Comparison of ENCODE assay signal across 27 cellular contexts in the genomic region with DNA sequence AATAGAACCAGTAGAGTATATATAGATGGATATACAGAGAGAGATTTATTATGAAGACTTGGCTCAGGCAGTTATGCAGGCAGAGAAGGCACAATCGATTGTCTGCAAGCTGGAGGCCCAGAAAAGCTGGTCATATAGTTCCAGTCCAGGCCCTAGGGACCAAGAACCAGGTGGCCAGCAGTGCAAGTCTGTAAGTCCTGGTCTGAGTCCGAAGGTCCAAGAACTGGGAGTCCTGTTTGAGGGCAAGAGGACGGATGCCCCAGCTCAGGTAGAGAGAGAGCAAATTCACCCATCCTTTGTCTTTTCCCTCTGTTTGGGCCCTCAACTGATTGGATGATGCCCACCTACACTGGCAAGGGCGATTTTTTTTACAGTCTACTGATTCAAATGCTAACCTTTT.
"Had no signal": no experiment of that assay in that cellular context is flagged by ENCODE, and none has a peak within 500 bp of the region (broad histone marks: within the 10 kb centered on the region; RNA-seq: fewer than 3 reads in every experiment).

No MANE protein-coding gene starts in this region.

- H3K27ac ChIP-seq: stomach, suprapubic skin, testis, thoracic aorta, thyroid gland, tibial artery, tibial nerve, transverse colon, upper lobe of left lung, upper lobe of right lung, uterus, vagina had no signal

- ATAC-seq: stimulated activated effector memory CD8-positive, alpha-beta T cell treated with anti-CD3 and anti-CD28 coated beads, Interleukin-12 subunit alpha, Interleukin-12 subunit beta, amount 100 ng/mL, for 72 hours; stimulated activated memory B cell treated with anti-CD40 and anti-IgM and Interleukin-4, amounts not matched to agents 10 μg/mL and 1 μg/mL and 100 μg/mL, for 72 hours; stimulated activated naive B cell treated with anti-CD40 and anti-IgM and Interleukin-4, amounts not matched to agents 10 μg/mL and 1 μg/mL and 100 μg/mL, for 72 hours; stimulated activated naive CD8-positive, alpha-beta T cell treated with anti-CD3 and anti-CD28 coated beads, Interleukin-15, amount 100 ng/mL, for 72 hours; stimulated activated naive CD8-positive, alpha-beta T cell treated with anti-CD3 and anti-CD28 coated beads, Interleukin-15, Interleukin-2, amounts not matched to agents 100 U/mL and 50 U/mL, for 24 hours; upper lobe of right lung had no signal

- H3K9me3 ChIP-seq: testis, thyroid gland had no signal

- H3K4me1 ChIP-seq: suprapubic skin, testis, tibial artery, tibial nerve, transverse colon, upper lobe of left lung, upper lobe of right lung, uterus, vagina had no signal

- H3K4me3 ChIP-seq: stomach, suprapubic skin, testis, thoracic aorta, thyroid gland, tibial artery, tibial nerve, transverse colon, upper lobe of left lung, upper lobe of right lung, uterus, vagina had no signal

- H3K36me3 ChIP-seq: suprapubic skin, thoracic aorta, thyroid gland, transverse colon, upper lobe of left lung, upper lobe of right lung, uterus, vagina had no signal

- DNase-seq: stimulated activated CD4-positive, alpha-beta T cell treated with anti-CD3 and anti-CD28 coated beads, Interleukin-2, amount 100 ng/mL, for 48 hours; stimulated activated CD4-positive, alpha-beta T cell treated with anti-CD3 and anti-CD28 coated beads, Interleukin-4, amount 100 ng/mL, for 1 hour; stimulated activated CD4-positive, alpha-beta T cell treated with anti-CD3 and anti-CD28 coated beads, Interleukin-4, amount 100 ng/mL, for 24 hours; stimulated activated CD4-positive, alpha-beta T cell treated with anti-CD3 and anti-CD28 coated beads, Interleukin-4, amount 100 ng/mL, for 4 hours; stimulated activated CD8-positive, alpha-beta memory T cell treated with anti-CD3 and anti-CD28 coated beads, Interleukin-4, amount 100 ng/mL, for 48 hours; stimulated activated naive B cell treated with anti-CD40 and anti-IgM and Interleukin-4, amounts not matched to agents 10 μg/mL and 1 μg/mL and 100 μg/mL, for 72 hours; stimulated activated naive CD4-positive, alpha-beta T cell; stimulated activated naive CD4-positive, alpha-beta T cell treated with Interleukin-2 at 50 U/mL for 16 hours; stimulated activated naive CD8-positive, alpha-beta T cell treated with anti-CD3 and anti-CD28 coated beads, Interleukin-15, amount 100 ng/mL, for 72 hours; stimulated activated naive CD8-positive, alpha-beta T cell treated with anti-CD3 and anti-CD28 coated beads, Interleukin-15, Interleukin-2, amounts not matched to agents 100 U/mL and 50 U/mL, for 24 hours; stomach; substantia nigra; testis; thyroid gland; tibial artery; transverse colon; trophoblast cell; upper lobe of left lung; upper lobe of right lung; uterus had no signal

- H3K27me3 ChIP-seq: stomach, suprapubic skin, testis, thyroid gland, tibial artery, tibial nerve, transverse colon, upper lobe of left lung, upper lobe of right lung, uterus, vagina had no signal

- FAIRE-seq: urothelium cell line had no signal
